12 cellular contexts compared by ENCODE assay signal in the genomic region with DNA sequence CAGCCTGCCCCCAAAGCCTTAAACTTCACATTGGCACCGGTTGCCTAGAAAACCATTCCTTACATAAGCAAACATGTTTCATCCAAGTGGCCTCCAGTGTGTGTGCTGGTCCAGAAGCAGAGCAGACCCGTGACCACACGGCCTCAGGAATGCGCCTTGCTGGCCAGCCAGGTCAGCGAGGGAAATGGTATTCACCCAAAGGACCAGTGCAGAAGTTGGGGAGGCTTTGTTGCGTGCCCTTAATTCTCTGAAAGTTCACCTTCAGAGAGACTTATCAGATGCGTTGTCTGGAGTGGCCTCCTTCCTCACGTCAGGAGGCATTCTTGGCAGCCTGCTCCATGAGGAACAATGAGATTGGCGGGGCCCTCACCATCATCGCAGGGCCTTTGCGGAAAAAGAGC. TPM values are rescaled to one million over a fixed set of nuclear protein-coding genes. Genes with fewer than 3 reads are reported as not detected.
A peak's percentile ranks its signal among the peaks of the same experiment; 100 is the strongest.
DNase-seq lines count a peak whose midpoint lies in the region; ATAC-seq and TF ChIP-seq lines count a peak whose summit lies in the region.
"Had no signal": no experiment of that assay in that cellular context is flagged by ENCODE, and none has a peak within 500 bp of the region (broad histone marks: within the 10 kb centered on the region; RNA-seq: fewer than 3 reads in every experiment).

No MANE protein-coding gene starts in this region.

- peaks cover 11 to 71% (median 60%) of the 10 kb centered on the region in 9 donors for H3K4me1 ChIP-seq in heart right ventricle
- H3K4me1 ChIP-seq: pancreas had no signal

- ATAC-seq in heart right ventricle = peak; percentile 31 to 72 (median 58)
- no peak for ATAC-seq in GM21526 (IDR thresholded peaks at IDR 0.05; ENCODE audit: low FRiP score, unreplicated experiment)
- no peak for ATAC-seq in GM18505 (IDR thresholded peaks at IDR 0.05; ENCODE audit: unreplicated experiment)
- ATAC-seq: HCT116, pancreas had no signal

- TF ChIP-seq CTCF in AG10803 (conservative IDR thresholded peaks at IDR 0.05; ENCODE audit: low read length) (no peak), heart right ventricle (IDR thresholded peaks at IDR 0.05) (no peak), retinal pigment epithelial cell (conservative IDR thresholded peaks at IDR 0.05; ENCODE audit: low read depth, low read length) (no peak)

- H3K27ac ChIP-seq in heart right ventricle = peak overlapping the region in 9 of 10 donors; percentile 62 to 84 (median 78)
- H3K27ac ChIP-seq: C4-2B had no signal

- no peaks in the 10 kb centered on the region for H3K9me3 ChIP-seq in heart right ventricle
- H3K9me3 ChIP-seq: pancreas had no signal

- no peaks in the 10 kb centered on the region for H3K27me3 ChIP-seq in heart right ventricle
- H3K27me3 ChIP-seq: pancreas had no signal

- H3K4me3 ChIP-seq in AG10803 (ENCODE audit: low read length) (no peak overlapping the region), heart right ventricle (no peak overlapping the region), retinal pigment epithelial cell (ENCODE audit: low read length) (no peak overlapping the region)
- H3K4me3 ChIP-seq: pancreas had no signal

- DNase-seq in AG10803 (ENCODE audit: low read depth) = peak; percentile 59
- DNase-seq in amniotic epithelial cell (ENCODE audit: low read depth) = peak; percentile 95
- peak in 1 of 2 donors; percentile 61 for DNase-seq in heart right ventricle
- DNase-seq in retinal pigment epithelial cell (ENCODE audit: low read depth) = peak; percentile 81
- no peak for DNase-seq in NOMO-1 (lab: John Stamatoyannopoulos, UW; ENCODE audit: unreplicated experiment in 2 of 2)
- DNase-seq in SKM-1 treated with dmso at 0.1 percent for 144 hours (lab: John Stamatoyannopoulos, UW; ENCODE audit: unreplicated experiment) = no peak
- DNase-seq: NCI-H524 treated with DMSO at 0.1 percent for 48 hours, pancreas had no signal

- no peak for TF ChIP-seq POLR2A in GM18505 (IDR thresholded peaks at IDR 0.05; ENCODE audit: borderline replicate concordance, extremely low read depth, insufficient read depth, insufficient read length)

- 32 to 39% methylated on average over 11 of the region's 11 CpGs for WGBS in heart right ventricle, 2 donors

- no peaks in the 10 kb centered on the region for H3K36me3 ChIP-seq in heart right ventricle
- H3K36me3 ChIP-seq: pancreas had no signal

- intact Hi-C loops in heart right ventricle (cut with DNase I) = no loop called here

RNA-seq across cellular contexts. Expression of a gene that starts 25.9 kb away (rescaled TPM):
- 10 to 100 TPM in 5 of 10 donors, 1 to 10 TPM in 5; 4.7 to 29.4 (median 9.9) TPM for total RNA-seq in heart right ventricle
- polyA plus RNA-seq in heart right ventricle = 1 to 10 TPM; 2.5 to 2.7 TPM

Comparison
In these comparisons a context has a peak if more than half of its experiments do, and no peak if none do; other contexts are left out.
1. DNase-seq: peak in AG10803 (single experiment), amniotic epithelial cell (single experiment) and retinal pigment epithelial cell (single experiment); none in NOMO-1 (0 of 2) and SKM-1 treated with dmso at 0.1 percent for 144 hours (single experiment).
2. ATAC-seq: peak in heart right ventricle (8 of 8); none in GM21526 (single experiment) and GM18505 (single experiment).